ENCODE assay signal across 8 cellular contexts in the genomic region with DNA sequence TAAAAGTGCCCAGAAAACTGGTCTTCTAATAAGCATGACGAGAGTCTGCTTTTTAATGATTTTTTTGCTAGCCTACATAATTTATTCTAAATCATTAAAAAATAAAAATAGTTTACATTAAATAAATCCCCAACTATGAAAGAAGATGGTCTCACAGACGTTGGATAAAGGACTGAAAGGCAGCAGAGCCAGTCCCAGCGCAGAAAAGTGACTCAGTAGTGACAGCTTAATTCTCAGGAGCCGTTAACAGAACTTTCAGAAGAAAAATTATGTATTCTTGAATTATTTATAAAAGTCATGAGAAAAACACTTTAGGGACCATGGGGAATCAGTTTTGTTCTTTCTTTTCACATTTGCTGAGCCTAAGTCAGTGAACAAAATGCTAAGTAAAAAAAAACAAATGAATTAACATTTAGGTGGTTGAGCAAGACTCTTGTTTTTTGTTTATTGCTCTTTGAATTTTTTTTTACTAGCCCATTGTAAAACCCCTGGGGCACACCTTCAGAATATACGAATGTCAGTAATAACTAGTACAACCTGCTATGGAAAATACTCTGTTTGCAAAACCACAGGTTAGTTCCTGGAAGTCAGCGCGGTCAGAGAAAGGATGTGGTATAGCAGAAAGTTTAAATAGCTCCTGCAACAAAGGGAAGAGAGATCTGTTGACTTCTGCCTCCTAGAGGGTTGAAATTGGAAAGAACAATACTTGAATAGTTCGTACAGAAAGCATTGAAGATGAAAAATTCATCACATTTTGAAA. TPM values are rescaled to one million over a fixed set of nuclear protein-coding genes. Genes with fewer than 3 reads are reported as not detected.
DNase-seq lines count a peak whose midpoint lies in the region; ATAC-seq and TF ChIP-seq lines count a peak whose summit lies in the region.

No MANE protein-coding gene starts in this region.

- H3K27me3 ChIP-seq in gastroesophageal sphincter (no peaks in the 10 kb centered on the region), testis (no peaks in the 10 kb centered on the region), H7 (ENCODE audit: control insufficient read depth, insufficient read depth, low read length) (peaks cover 3% of the 10 kb centered on the region)

- H3K36me3 ChIP-seq in gastroesophageal sphincter (no peaks in the 10 kb centered on the region), testis (ENCODE audit: low read depth, missing control alignments) (no peaks in the 10 kb centered on the region), H7 (replicated peaks; ENCODE audit: control insufficient read depth, insufficient read depth, low read length) (no peaks in the 10 kb centered on the region)

- TF ChIP-seq CTCF in neural crest cell (conservative IDR thresholded peaks at IDR 0.05) (peak; percentile 21), gastroesophageal sphincter (IDR thresholded peaks at IDR 0.05) (no peak), testis (IDR thresholded peaks at IDR 0.05) (no peak)

- no peaks in the 10 kb centered on the region for H3K36me3 Mint-ChIP-seq in neural crest cell (ENCODE audit: low read depth)

- H3K9me3 ChIP-seq in gastroesophageal sphincter (no peaks in the 10 kb centered on the region), testis (no peaks in the 10 kb centered on the region)

- TF ChIP-seq EP300 in gastroesophageal sphincter (IDR thresholded peaks at IDR 0.05), result no peak

- TF ChIP-seq POLR2A in gastroesophageal sphincter (IDR thresholded peaks at IDR 0.05) (no peak), testis (IDR thresholded peaks at IDR 0.05) (no peak)

- 43 to 52% methylated on average over 7 to 8 of the region's 8 CpGs for WGBS in gastroesophageal sphincter (ENCODE audit: low coverage in 1 of 2), 2 donors
- WGBS in testis, 2 donors, result 67 to 76% methylated on average over 8 of the region's 8 CpGs

- peak; percentile 85 for ATAC-seq in GM19452 (IDR thresholded peaks at IDR 0.05; ENCODE audit: unreplicated experiment)
- peak; percentile 87 for ATAC-seq in HG03442 (IDR thresholded peaks at IDR 0.05; ENCODE audit: unreplicated experiment)
- ATAC-seq in gastroesophageal sphincter, result no peak

- H3K4me3 ChIP-seq in gastroesophageal sphincter, result no peak overlapping the region
- no peak overlapping the region for H3K4me3 ChIP-seq in testis
- no peak overlapping the region for H3K4me3 ChIP-seq in H7 (ENCODE audit: insufficient read depth, low read depth, low read length)

- peak overlapping the region; percentile 81 for H3K4me3 Mint-ChIP-seq in neural crest cell

- DNase-seq in activated CD4-positive, alpha-beta T cell treated with anti-CD3 and anti-CD28 coated beads, Interleukin-2, amount 50 U/mL, for 48 hours, result peak; percentile 32 to 53
- DNase-seq in neural crest cell (ENCODE audit: low read depth, low spot score), result no peak
- no peak for DNase-seq in testis
- DNase-seq in H7, result no peak
- DNase-seq in NCI-H146 treated with DMSO at 0.1 percent for 48 hours (lab: John Stamatoyannopoulos, UW; ENCODE audit: unreplicated experiment), result no peak

- intact Hi-C loops in testis (cut with DNase I; ENCODE audit: low total_unique reads), result no loop called here

- peaks cover 68% of the 10 kb centered on the region for H3K4me1 Mint-ChIP-seq in neural crest cell

- no peak overlapping the region for H3K27ac ChIP-seq in gastroesophageal sphincter
- H3K27ac ChIP-seq in testis, result no peak overlapping the region

- H3K27me3 Mint-ChIP-seq in neural crest cell (ENCODE audit: low read depth), result no peaks in the 10 kb centered on the region

- peaks cover 3% of the 10 kb centered on the region for H3K9me3 Mint-ChIP-seq in neural crest cell

- H3K27ac Mint-ChIP-seq in neural crest cell (ENCODE audit: unreplicated experiment), result peak overlapping the region; percentile 98

- H3K4me1 ChIP-seq in gastroesophageal sphincter, result no peaks in the 10 kb centered on the region
- H3K4me1 ChIP-seq in testis, result no peaks in the 10 kb centered on the region

RNA-seq across cellular contexts. Expression of gene CCDC160, which starts 50.4 kb away (rescaled TPM):
- total RNA-seq in neural crest cell (8.5 and 9.1 TPM in 2 replicates), gastroesophageal sphincter (under 1 TPM in 1 of 4 donors, not detected in 3; 0.67 TPM), testis (1 to 10 TPM in 1 of 2 donors, under 1 TPM in 1; 0.99 to 2.0 TPM)
- polyA plus RNA-seq in testis (ENCODE audit: insufficient read depth, low read depth, low replicate concordance), result 0.41 TPM
- total RNA-seq in H7 (2014; rRNA removed; shearing (Covaris generic)), result 3.0 and 4.4 TPM in 2 replicates

Comparison
In these comparisons a context has a peak if more than half of its experiments do, and no peak if none do; other contexts are left out.
1. DNase-seq: peak in activated CD4-positive, alpha-beta T cell treated with anti-CD3 and anti-CD28 coated beads, Interleukin-2, amount 50 U/mL, for 48 hours (2 of 2); none in neural crest cell (single experiment), testis (single experiment), H7 (single experiment) and NCI-H146 treated with DMSO at 0.1 percent for 48 hours (single experiment).